ENCODE assay signal across 15 cellular contexts in genomic region chr10:80415734-80416281, GRCh38. TPM values are rescaled to one million over a fixed set of nuclear protein-coding genes. Genes with fewer than 3 reads are reported as not detected.
DNase-seq lines count a peak whose midpoint lies in the region; ATAC-seq and TF ChIP-seq lines count a peak whose summit lies in the region.
"Had no signal": no experiment of that assay in that cellular context is flagged by ENCODE, and none has a peak within 500 bp of the region (broad histone marks: within the 10 kb centered on the region; RNA-seq: fewer than 3 reads in every experiment).

No MANE protein-coding gene starts in this region.

- H3K4me1 ChIP-seq in GM23338 (ENCODE audit: insufficient read depth) (peaks cover 42% of the 10 kb centered on the region), rectal smooth muscle tissue (ENCODE audit: control insufficient read depth, insufficient read depth, low read length) (peaks cover 33% of the 10 kb centered on the region)

- H3K4me1 Mint-ChIP-seq in GM23338, result peaks cover 65% of the 10 kb centered on the region
- H3K4me1 Mint-ChIP-seq in chondrocyte (ENCODE audit: low read depth), result peaks cover 73% of the 10 kb centered on the region

- no peak overlapping the region for H3K4me3 ChIP-seq in GM23338
- H3K4me3 ChIP-seq in rectal smooth muscle tissue (ENCODE audit: low read length), result no peak overlapping the region
- H3K4me3 ChIP-seq: ovary, upper lobe of right lung had no signal

- H3K9ac ChIP-seq in rectal smooth muscle tissue (ENCODE audit: low read length), result no peak overlapping the region

- H3K27ac Mint-ChIP-seq in GM23338 (no peak overlapping the region), chondrocyte (ENCODE audit: unreplicated experiment) (peak overlapping the region; percentile 84)
- H3K27ac Mint-ChIP-seq: HFFc6 had no signal

- no peak overlapping the region for H3K27ac ChIP-seq in GM23338 (ENCODE audit: low read depth)
- H3K27ac ChIP-seq in rectal smooth muscle tissue (ENCODE audit: low read depth, low read length), result peak overlapping the region; percentile 88
- H3K27ac ChIP-seq: upper lobe of right lung had no signal

- H3K36me3 ChIP-seq in GM23338 (ENCODE audit: insufficient read depth) (no peaks in the 10 kb centered on the region), rectal smooth muscle tissue (ENCODE audit: control insufficient read depth, insufficient read depth, low read length) (no peaks in the 10 kb centered on the region)
- H3K36me3 ChIP-seq: ovary had no signal

- TF ChIP-seq CTCF in GM23338 (conservative IDR thresholded peaks at IDR 0.05; ENCODE audit: low read depth in 2 of 2) (no peak), chondrocyte (IDR thresholded peaks at IDR 0.05) (no peak)

- ATAC-seq in GM23338 (no peak), left colon (peak; percentile 28), HG03159 (IDR thresholded peaks at IDR 0.05; ENCODE audit: unreplicated experiment) (no peak), HG02798 (IDR thresholded peaks at IDR 0.05; ENCODE audit: poor library complexity, unreplicated experiment) (no peak), GM18861 (IDR thresholded peaks at IDR 0.05; ENCODE audit: unreplicated experiment) (no peak)

- intact Hi-C loops in left colon (cut with DNase I, micrococcal nuclease), result no loop called here

- peaks cover 31% of the 10 kb centered on the region for H3K79me2 ChIP-seq in GM23338 (replicated peaks; ENCODE audit: insufficient read depth)

- H3K27me3 Mint-ChIP-seq in GM23338 (ENCODE audit: insufficient read depth, low read depth, poor library complexity), result peaks cover 10% of the 10 kb centered on the region
- H3K27me3 Mint-ChIP-seq in chondrocyte (ENCODE audit: low read depth), result no peaks in the 10 kb centered on the region

- H3K36me3 Mint-ChIP-seq in GM23338 (ENCODE audit: low read depth) (peaks cover 3% of the 10 kb centered on the region; the same call in 1 of the 3 replicates), chondrocyte (ENCODE audit: low read depth) (peaks cover 2% of the 10 kb centered on the region)

- no peaks in the 10 kb centered on the region for H3K9me2 ChIP-seq in GM23338 (ENCODE audit: insufficient read depth)

- H3F3A ChIP-seq in GM23338 (replicated peaks; ENCODE audit: low read depth), result no peaks in the 10 kb centered on the region

- peaks cover 39% of the 10 kb centered on the region for H4K20me1 ChIP-seq in GM23338 (replicated peaks; ENCODE audit: insufficient read depth)

- H3K9me3 Mint-ChIP-seq in GM23338 (no peaks in the 10 kb centered on the region), chondrocyte (ENCODE audit: low read depth) (no peaks in the 10 kb centered on the region)
- H3K9me3 Mint-ChIP-seq: HFFc6 had no signal

- peaks cover 16% of the 10 kb centered on the region for H3K27me3 ChIP-seq in GM23338 (ENCODE audit: insufficient read depth)
- no peaks in the 10 kb centered on the region for H3K27me3 ChIP-seq in rectal smooth muscle tissue (ENCODE audit: control insufficient read depth, insufficient read depth, low read length)
- H3K27me3 ChIP-seq: ovary, upper lobe of right lung had no signal

- no peak overlapping the region for H2AFZ ChIP-seq in GM23338

- DNase-seq in GM23338 (ENCODE audit: low spot score) (no peak), chondrocyte (ENCODE audit: low spot score) (no peak), left colon (no peak), OCI-M1 (lab: John Stamatoyannopoulos, UW) (no peak)
- DNase-seq: HFFc6, Kasumi-1, NCI-H1694, NCI-H446 treated with DMSO at 0.1 percent for 48 hours, upper lobe of right lung, WERI-Rb-1 had no signal

- H3K4me3 Mint-ChIP-seq in GM23338, result no peak overlapping the region
- H3K4me3 Mint-ChIP-seq in chondrocyte (ENCODE audit: unreplicated experiment), result no peak overlapping the region
- H3K4me3 Mint-ChIP-seq: HFFc6 had no signal

- peak overlapping the region; percentile 75 for H3K4me2 ChIP-seq in GM23338

TF ChIP-seq in GM23338, 12 proteins besides CTCF, POLR2A, EP300 and RAD21 (continues in another document):
- TF ChIP-seq, protein P1, sequence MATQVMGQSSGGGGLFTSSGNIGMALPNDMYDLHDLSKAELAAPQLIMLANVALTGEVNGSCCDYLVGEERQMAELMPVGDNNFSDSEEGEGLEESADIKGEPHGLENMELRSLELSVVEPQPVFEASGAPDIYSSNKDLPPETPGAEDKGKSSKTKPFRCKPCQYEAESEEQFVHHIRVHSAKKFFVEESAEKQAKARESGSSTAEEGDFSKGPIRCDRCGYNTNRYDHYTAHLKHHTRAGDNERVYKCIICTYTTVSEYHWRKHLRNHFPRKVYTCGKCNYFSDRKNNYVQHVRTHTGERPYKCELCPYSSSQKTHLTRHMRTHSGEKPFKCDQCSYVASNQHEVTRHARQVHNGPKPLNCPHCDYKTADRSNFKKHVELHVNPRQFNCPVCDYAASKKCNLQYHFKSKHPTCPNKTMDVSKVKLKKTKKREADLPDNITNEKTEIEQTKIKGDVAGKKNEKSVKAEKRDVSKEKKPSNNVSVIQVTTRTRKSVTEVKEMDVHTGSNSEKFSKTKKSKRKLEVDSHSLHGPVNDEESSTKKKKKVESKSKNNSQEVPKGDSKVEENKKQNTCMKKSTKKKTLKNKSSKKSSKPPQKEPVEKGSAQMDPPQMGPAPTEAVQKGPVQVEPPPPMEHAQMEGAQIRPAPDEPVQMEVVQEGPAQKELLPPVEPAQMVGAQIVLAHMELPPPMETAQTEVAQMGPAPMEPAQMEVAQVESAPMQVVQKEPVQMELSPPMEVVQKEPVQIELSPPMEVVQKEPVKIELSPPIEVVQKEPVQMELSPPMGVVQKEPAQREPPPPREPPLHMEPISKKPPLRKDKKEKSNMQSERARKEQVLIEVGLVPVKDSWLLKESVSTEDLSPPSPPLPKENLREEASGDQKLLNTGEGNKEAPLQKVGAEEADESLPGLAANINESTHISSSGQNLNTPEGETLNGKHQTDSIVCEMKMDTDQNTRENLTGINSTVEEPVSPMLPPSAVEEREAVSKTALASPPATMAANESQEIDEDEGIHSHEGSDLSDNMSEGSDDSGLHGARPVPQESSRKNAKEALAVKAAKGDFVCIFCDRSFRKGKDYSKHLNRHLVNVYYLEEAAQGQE (IDR thresholded peaks at IDR 0.05; ENCODE audit: unreplicated experiment), result no peak
- TF ChIP-seq ZNF331 (CRISPR knock-in tag; IDR thresholded peaks at IDR 0.05; ENCODE audit: low read depth), result no peak

RNA-seq across cellular contexts. Expression of gene PRXL2A, which starts 7.5 kb away (rescaled TPM):
- 31.8 and 40.1 TPM in 2 replicates for total RNA-seq in GM23338 (2014; rRNA removed; shearing (Covaris generic))
- polyA plus RNA-seq in GM23338 (2016; fragmentation: Nextera tagmentation; extraction: Ambion mirVana), result 46.8 and 51.7 TPM in 2 replicates
- total RNA-seq in chondrocyte (47.4 to 86.9 TPM (median 83.9 TPM) in 3 replicates), left colon (100 to 1,000 TPM in 1 of 2 donors, 10 to 100 TPM in 1; 97.6 to 108 TPM)

RNA-seq across cellular contexts. Expression of gene TSPAN14, which starts 38.3 kb away (rescaled TPM):
- total RNA-seq in GM23338 (2014; rRNA removed; shearing (Covaris generic)), result 31.8 and 40.7 TPM in 2 replicates
- polyA plus RNA-seq in GM23338 (2016; fragmentation: Nextera tagmentation; extraction: Ambion mirVana), result 17.1 and 17.9 TPM in 2 replicates
- total RNA-seq in chondrocyte, result 23.0 to 57.4 TPM (median 53.8 TPM) in 3 replicates
- total RNA-seq in left colon, result 10 to 100 TPM; 85.6 TPM

RNA-seq across cellular contexts. Expression of gene DYDC2, which starts 59.2 kb away (rescaled TPM):
- total RNA-seq in GM23338 (2014; rRNA removed; shearing (Covaris generic)), result 1.7 and 8.1 TPM in 2 replicates
- 9.0 and 10.3 TPM in 2 replicates for polyA plus RNA-seq in GM23338 (2016; fragmentation: Nextera tagmentation; extraction: Ambion mirVana)
- total RNA-seq in chondrocyte (not detected in 3 replicates), left colon (not detected)
- total RNA-seq: HFFc6, upper lobe of right lung had no signal

RNA-seq across cellular contexts. Expression of gene DYDC1, which starts 59.3 kb away (rescaled TPM):
- 2.1 TPM in 1 of 2 replicates, not detected in the other for total RNA-seq in GM23338 (2014; rRNA removed; shearing (Covaris generic))
- polyA plus RNA-seq in GM23338 (2016; fragmentation: Nextera tagmentation; extraction: Ambion mirVana), result 1.7 TPM in 1 of 2 replicates, not detected in the other
- total RNA-seq in chondrocyte (not detected in 3 replicates), left colon (not detected)
- total RNA-seq: HFFc6, upper lobe of right lung had no signal
- polyA plus RNA-seq: ovary had no signal
